Comparison of ENCODE assay signal across 9 cellular contexts in the genomic region with DNA sequence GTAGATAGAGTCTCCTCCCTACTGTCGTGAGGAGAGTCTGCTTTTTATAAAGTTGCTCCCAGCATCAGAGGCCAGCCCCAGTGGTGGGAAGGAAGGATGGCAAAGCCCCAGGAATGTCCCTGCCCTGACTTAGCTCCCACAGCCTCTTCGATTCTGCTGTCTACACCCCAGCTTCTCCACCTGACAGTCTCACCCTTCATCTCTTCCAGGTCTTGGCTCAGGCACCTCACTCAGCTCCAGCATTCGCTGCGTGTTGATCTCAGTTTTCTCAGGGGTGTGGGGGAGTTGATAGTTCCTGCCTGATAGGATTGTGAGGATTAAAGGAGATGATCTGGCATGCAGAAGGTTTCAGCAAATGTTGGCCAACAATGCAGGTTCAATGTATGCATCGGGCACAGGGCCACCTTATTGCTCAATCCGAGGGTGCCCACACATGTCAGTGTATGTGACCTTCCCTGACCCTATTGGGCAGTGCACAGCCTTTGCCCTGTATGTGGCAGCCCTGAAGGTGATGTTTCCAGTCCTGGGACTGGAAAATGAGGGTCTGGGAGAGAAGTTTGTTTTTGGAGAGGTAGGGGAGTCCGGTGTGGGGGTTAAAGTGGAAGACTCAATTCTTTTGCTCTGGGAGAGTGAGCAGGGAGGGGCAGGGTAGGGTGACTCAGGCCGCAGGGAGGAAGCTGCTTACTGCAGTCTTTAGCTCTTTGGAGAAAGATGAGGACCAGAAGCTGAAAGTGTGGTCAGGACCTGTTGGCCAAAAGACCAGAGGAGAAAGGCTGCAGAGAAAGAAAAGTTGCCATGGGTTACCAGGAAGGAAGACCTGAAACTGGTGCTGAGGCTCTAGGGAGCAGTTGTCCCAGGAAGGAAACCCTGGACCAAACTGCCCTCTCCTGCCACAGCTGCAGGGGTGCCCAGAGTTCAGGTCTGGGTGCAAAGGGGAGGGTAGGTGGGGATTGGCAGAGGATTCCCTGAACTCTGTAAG.
DNase-seq lines count a peak whose midpoint lies in the region; FAIRE-seq and TF ChIP-seq lines count a peak whose summit lies in the region.
"Had no signal": no experiment of that assay in that cellular context is flagged by ENCODE, and none has a peak within 500 bp of the region (broad histone marks: within the 10 kb centered on the region; RNA-seq: fewer than 3 reads in every experiment).

No MANE protein-coding gene starts in this region.

- no peaks in the 10 kb centered on the region for H3K27me3 ChIP-seq in uterus
- peaks cover 1% of the 10 kb centered on the region for H3K27me3 ChIP-seq in H7 (ENCODE audit: control insufficient read depth, insufficient read depth, low read length)

- TF ChIP-seq CTCF in kidney (IDR thresholded peaks at IDR 0.05; ENCODE audit: borderline replicate concordance, extremely low read depth, insufficient read depth) (no peak), uterus (IDR thresholded peaks at IDR 0.05) (no peak)

- no peaks in the 10 kb centered on the region for H3K9me3 ChIP-seq in kidney (ENCODE audit: control insufficient read depth in 1 of 2, low read length in 2 of 2)
- H3K9me3 ChIP-seq in uterus, result no peaks in the 10 kb centered on the region

- DNase-seq in activated effector memory CD4-positive, alpha-beta T cell treated with anti-CD3 and anti-CD28 coated beads, Interleukin-2, amount 50 U/mL, for 16 hours, result peak; percentile 31
- no peak for DNase-seq in activated effector memory CD4-positive, alpha-beta T cell treated with Interleukin-2 at 50 U/mL for 16 hours
- DNase-seq in amniotic epithelial cell (ENCODE audit: low read depth), result peak; percentile 87
- DNase-seq in kidney, result peak; percentile 36
- DNase-seq in uterus, result peak; percentile 18 to 23
- no peak for DNase-seq in erythroblast (lab: John Stamatoyannopoulos, UW)
- DNase-seq in stimulated activated naive CD4-positive, alpha-beta T cell treated with Interleukin-2 at 50 U/mL for 16 hours (lab: John Stamatoyannopoulos, UW), result no peak
- DNase-seq in H7, result no peak
- DNase-seq: stimulated activated naive CD8-positive, alpha-beta T cell treated with anti-CD3 and anti-CD28 coated beads, Interleukin-15, Interleukin-2, amounts not matched to agents 100 U/mL and 50 U/mL, for 24 hours had no signal

- H3K36me3 ChIP-seq in kidney (ENCODE audit: control insufficient read depth in 1 of 2, insufficient read depth in 2 of 2, low read length in 2 of 2) (no peaks in the 10 kb centered on the region), uterus (no peaks in the 10 kb centered on the region), H7 (replicated peaks; ENCODE audit: control insufficient read depth, insufficient read depth, low read length) (no peaks in the 10 kb centered on the region)

- no peak overlapping the region for H3K9ac ChIP-seq in kidney (ENCODE audit: low read length in 2 of 2)

- no peak for TF ChIP-seq POLR2A in uterus (IDR thresholded peaks at IDR 0.05)
- TF ChIP-seq POLR2A in erythroblast (IDR thresholded peaks at IDR 0.05; ENCODE audit: low read length), result no peak

- H3K4me3 ChIP-seq in kidney (ENCODE audit: low read length in 2 of 2) (no peak overlapping the region), uterus (no peak overlapping the region), H7 (ENCODE audit: insufficient read depth, low read depth, low read length) (no peak overlapping the region)

- FAIRE-seq in kidney (lab: Jason Lieb, UNC), result no peak

- no peaks in the 10 kb centered on the region for H3K4me1 ChIP-seq in kidney (ENCODE audit: control insufficient read depth in 1 of 2, insufficient read depth in 1 of 2, low read depth in 1 of 2, low read length in 2 of 2)
- H3K4me1 ChIP-seq in uterus, result peaks cover 15 to 33% of the 10 kb centered on the region in 2 donors

- H3K27ac ChIP-seq in kidney (ENCODE audit: low read depth in 2 of 2, low read length in 2 of 2) (no peak overlapping the region), uterus (peak overlapping the region; percentile 65 to 71)

- intact Hi-C loops in kidney (cut with DNase I), result no loop called here
- intact Hi-C loops in uterus (cut with DNase I; ENCODE audit: low total_unique reads), result no loop called here

Comparison
In these comparisons a context has a peak if more than half of its experiments do, and no peak if none do; other contexts are left out.
1. DNase-seq: peak in activated effector memory CD4-positive, alpha-beta T cell treated with anti-CD3 and anti-CD28 coated beads, Interleukin-2, amount 50 U/mL, for 16 hours (single experiment), amniotic epithelial cell (single experiment), kidney (single experiment) and uterus (2 of 2); none in activated effector memory CD4-positive, alpha-beta T cell treated with Interleukin-2 at 50 U/mL for 16 hours (single experiment), erythroblast (0 of 2), stimulated activated naive CD4-positive, alpha-beta T cell treated with Interleukin-2 at 50 U/mL for 16 hours (single experiment) and H7 (single experiment).
2. H3K27ac ChIP-seq: peak in uterus (2 of 2); none in kidney (0 of 2).